Comparison of ENCODE assay signal across 8 cellular contexts in genomic region chr15:90232941-90233700, GRCh38. TPM values are rescaled to one million over a fixed set of nuclear protein-coding genes. Genes with fewer than 3 reads are reported as not detected.
DNase-seq lines count a peak whose midpoint lies in the region; ATAC-seq, FAIRE-seq and TF ChIP-seq lines count a peak whose summit lies in the region.

No MANE protein-coding gene starts in this region.

- peak overlapping the region; percentile 66 for H2AFZ ChIP-seq in endothelial cell of umbilical vein (ENCODE audit: low read depth, low read length)

- dilution Hi-C loops in endothelial cell of umbilical vein (cut with MboI; ENCODE audit: extremely low pct_ligation_motif_present, low sequenced_read_pairs), result no loop called here

- peak in 1 of 2 donors; percentile 34 for TF ChIP-seq CTCF in endothelial cell of umbilical vein (IDR thresholded peaks at IDR 0.05; ENCODE audit: extremely low read depth in 1 of 2, insufficient read depth in 1 of 2, low read depth in 1 of 2, low read length in 2 of 2)

- TF ChIP-seq POLR2A in endothelial cell of umbilical vein (IDR thresholded peaks at IDR 0.05; ENCODE audit: low read depth, low read length), result no peak

- peak; percentile 76 for FAIRE-seq in endothelial cell of umbilical vein (lab: Jason Lieb, UNC)

- intact Hi-C loops in endothelial cell of umbilical vein (cut with micrococcal nuclease), result loop anchor here (1.0 to 5.0 kb wide), 2 partner anchors 32 to 131 kb away; partner anchors contain the start of genes IDH2 and SEMA4B

- H3K4me2 ChIP-seq in endothelial cell of umbilical vein (ENCODE audit: insufficient read depth, low read length), result peak overlapping the region; percentile 92

- H3K27ac ChIP-seq in endothelial cell of umbilical vein (ENCODE audit: insufficient read depth, low read depth, low read length) (peak overlapping the region; percentile 69), mucosa of rectum (ENCODE audit: low read depth in 2 of 2, low read length in 2 of 2) (peak overlapping the region; percentile 99)

- H3K9me1 ChIP-seq in endothelial cell of umbilical vein (replicated peaks; ENCODE audit: control insufficient read depth, extremely low read depth, insufficient read depth, low read length), result no peaks in the 10 kb centered on the region

- peaks cover 11% of the 10 kb centered on the region for H3K79me2 ChIP-seq in endothelial cell of umbilical vein (ENCODE audit: control insufficient read depth, insufficient read depth, low read length)

- DNase-seq in NCI-H1417 (lab: John Stamatoyannopoulos, UW) (peak; percentile 21 to 82 (median 78)), NCI-H1417 treated with DMSO at 0.1 percent for 48 hours (lab: John Stamatoyannopoulos, UW) (no peak), MV-4-11 (lab: John Stamatoyannopoulos, UW) (peak; percentile 57), endothelial cell of umbilical vein (ENCODE audit: low read depth, low spot score) (peak; percentile 52)
- DNase-seq in activated CD4-positive, alpha-beta T cell treated with anti-CD3 and anti-CD28 coated beads, Interleukin-2, amount 50 U/mL, for 24 hours (ENCODE audit: low read depth in 1 of 2, low spot score in 1 of 2), result peak; percentile 44 to 49
- DNase-seq in stimulated activated naive CD4-positive, alpha-beta T cell (lab: John Stamatoyannopoulos, UW), result peak in 5 of 6 experiments; percentile 34 to 66 (median 54)

- H3K9me3 ChIP-seq in endothelial cell of umbilical vein (replicated peaks; ENCODE audit: control insufficient read depth, insufficient read depth, low read length) (no peaks in the 10 kb centered on the region), mucosa of rectum (ENCODE audit: control insufficient read depth in 2 of 2, low read length in 2 of 2) (no peaks in the 10 kb centered on the region)

- peaks cover 3 to 17% of the 10 kb centered on the region in 2 experiments for H3K36me3 ChIP-seq in endothelial cell of umbilical vein (ENCODE audit: control insufficient read depth in 2 of 2, extremely low read depth in 1 of 2, insufficient read depth in 2 of 2, low read length in 2 of 2)
- H3K36me3 ChIP-seq in mucosa of rectum (ENCODE audit: control insufficient read depth in 2 of 2, insufficient read depth in 2 of 2, low read length in 2 of 2), result peaks cover 30 to 39% of the 10 kb centered on the region in 2 donors

- peaks cover 18% of the 10 kb centered on the region for H3K4me1 ChIP-seq in endothelial cell of umbilical vein (ENCODE audit: control insufficient read depth, extremely low read depth, insufficient read depth, low read length)
- H3K4me1 ChIP-seq in mucosa of rectum (ENCODE audit: control insufficient read depth in 2 of 2, insufficient read depth in 2 of 2, low read length in 2 of 2), result peaks cover 42 to 48% of the 10 kb centered on the region in 2 donors

- H4K20me1 ChIP-seq in endothelial cell of umbilical vein (replicated peaks; ENCODE audit: control insufficient read depth, extremely low read depth, insufficient read depth, low read length), result no peaks in the 10 kb centered on the region

- H3K4me3 ChIP-seq in endothelial cell of umbilical vein (replicated peaks in 1 of 3; ENCODE audit: insufficient read depth in 1 of 3, low read depth in 1 of 3, low read length in 3 of 3), result peak overlapping the region; percentile 77 to 93 (median 82)
- peak overlapping the region; percentile 86 to 92 for H3K4me3 ChIP-seq in mucosa of rectum (ENCODE audit: low read length in 2 of 2)

- H3K27me3 ChIP-seq in endothelial cell of umbilical vein (ENCODE audit: control insufficient read depth in 2 of 2, insufficient read depth in 2 of 2, low read length in 2 of 2), result no peaks in the 10 kb centered on the region
- H3K27me3 ChIP-seq in mucosa of rectum (ENCODE audit: control insufficient read depth in 2 of 2, insufficient read depth in 2 of 2, low read length in 2 of 2), result no peaks in the 10 kb centered on the region

- CTCF ChIA-PET in endothelial cell of umbilical vein (lab: Charles Lee), result interaction anchor here (0.9 to 5.2 kb wide), 13 partner anchors 12 to 90 kb away, joined by 3 to 47 read pairs (median 5); partner anchors contain the start of genes NGRN and TTLL13

- peak overlapping the region; percentile 92 for H3K9ac ChIP-seq in endothelial cell of umbilical vein (replicated peaks; ENCODE audit: extremely low read depth, insufficient read depth, low read length)
- peak overlapping the region; percentile 84 to 98 for H3K9ac ChIP-seq in mucosa of rectum (ENCODE audit: low read depth in 1 of 2, low read length in 2 of 2)

- POLR2A ChIA-PET in endothelial cell of umbilical vein (lab: Charles Lee), result interaction anchor here (0.8 to 1.5 kb wide), 4 partner anchors 15 to 33 kb away, joined by 4 to 8 read pairs (median 6); partner anchors contain the start of genes NGRN and SEMA4B

- ATAC-seq in HG02571 (IDR thresholded peaks at IDR 0.05; ENCODE audit: unreplicated experiment), result peak; percentile 33

- BruUV-seq in endothelial cell of umbilical vein (replicated peaks; lab: Mats Ljungman, UMichigan), result TSS peak; percentile 32

TF ChIP-seq in endothelial cell of umbilical vein, 7 proteins besides CTCF, POLR2A, EP300 and RAD21:
- TF ChIP-seq GATA2 (IDR thresholded peaks at IDR 0.05; ENCODE audit: insufficient read depth, insufficient read length, low read depth, low read length) (no peak), EZH2 (IDR thresholded peaks at IDR 0.05; ENCODE audit: borderline replicate concordance, low read depth, low read length, severe bottlenecking) (no peak), MYC (IDR thresholded peaks at IDR 0.05; ENCODE audit: low read depth, low read length) (no peak), FOS (IDR thresholded peaks at IDR 0.05; ENCODE audit: borderline replicate concordance, insufficient read depth, low read length) (no peak), MAX (IDR thresholded peaks at IDR 0.05; ENCODE audit: insufficient read depth, insufficient read length) (no peak), JUN (IDR thresholded peaks at IDR 0.05; ENCODE audit: borderline replicate concordance, insufficient read depth, insufficient read length, low read depth) (no peak), POLR2AphosphoS5 (IDR thresholded peaks at IDR 0.05; ENCODE audit: insufficient read depth, low read depth, low read length) (no peak)

RNA-seq across cellular contexts. Expression of gene CIB1, which starts 0.6 kb away (rescaled TPM):
- 58.3 and 61.0 TPM in 2 replicates for total RNA-seq in endothelial cell of umbilical vein
- polyA plus RNA-seq in endothelial cell of umbilical vein, result 105 and 137 TPM in 2 replicates
- 88.7 and 98.1 TPM in 2 replicates for polyA plus RNA-seq in endothelial cell of umbilical vein (2011; cell fraction: cytosol; rRNA removed)
- polyA plus RNA-seq in endothelial cell of umbilical vein (2011; cell fraction: nucleus; rRNA removed), result 52.8 and 62.9 TPM in 2 replicates
- 75.2 and 82.5 TPM in 2 replicates for polyA plus RNA-seq in endothelial cell of umbilical vein (2012)
- 33.8 and 37.8 TPM in 2 replicates for polyA minus RNA-seq in endothelial cell of umbilical vein
- polyA minus RNA-seq in endothelial cell of umbilical vein (2011; cell fraction: cytosol; rRNA and poly(A)+ RNA removed), result 31.9 TPM
- polyA minus RNA-seq in endothelial cell of umbilical vein (2011; cell fraction: nucleus; rRNA and poly(A)+ RNA removed), result 8.5 and 8.9 TPM in 2 replicates

RNA-seq across cellular contexts. Expression of gene GDPGP1, which starts 0.9 kb away (rescaled TPM):
- 4.4 and 7.2 TPM in 2 replicates for total RNA-seq in endothelial cell of umbilical vein
- 4.8 and 6.0 TPM in 2 replicates for polyA plus RNA-seq in endothelial cell of umbilical vein
- 2.9 and 3.6 TPM in 2 replicates for polyA plus RNA-seq in endothelial cell of umbilical vein (2011; cell fraction: cytosol; rRNA removed)
- polyA plus RNA-seq in endothelial cell of umbilical vein (2011; cell fraction: nucleus; rRNA removed), result 2.9 and 3.8 TPM in 2 replicates
- polyA plus RNA-seq in endothelial cell of umbilical vein (2012), result 2.1 and 2.2 TPM in 2 replicates
- polyA minus RNA-seq in endothelial cell of umbilical vein, result 10.7 and 14.9 TPM in 2 replicates
- 7.3 TPM for polyA minus RNA-seq in endothelial cell of umbilical vein (2011; cell fraction: cytosol; rRNA and poly(A)+ RNA removed)
- 2.1 and 5.1 TPM in 2 replicates for polyA minus RNA-seq in endothelial cell of umbilical vein (2011; cell fraction: nucleus; rRNA and poly(A)+ RNA removed)

RNA-seq across cellular contexts. Expression of gene TTLL13, which starts 16.2 kb away (rescaled TPM):
- total RNA-seq in endothelial cell of umbilical vein, result not detected in 2 replicates
- polyA plus RNA-seq in endothelial cell of umbilical vein, result 0.04 and 0.05 TPM in 2 replicates
- polyA plus RNA-seq in endothelial cell of umbilical vein (2011; cell fraction: cytosol; rRNA removed), result 0.03 and 0.04 TPM in 2 replicates
- polyA plus RNA-seq in endothelial cell of umbilical vein (2011; cell fraction: nucleus; rRNA removed), result 0.16 and 0.31 TPM in 2 replicates
- polyA plus RNA-seq in endothelial cell of umbilical vein (2012), result 1.5 TPM in 1 of 2 replicates, not detected in the other
- not detected in 2 replicates for polyA minus RNA-seq in endothelial cell of umbilical vein
- not detected for polyA minus RNA-seq in endothelial cell of umbilical vein (2011; cell fraction: cytosol; rRNA and poly(A)+ RNA removed)
- polyA minus RNA-seq in endothelial cell of umbilical vein (2011; cell fraction: nucleus; rRNA and poly(A)+ RNA removed), result 0.19 TPM in 1 of 2 replicates, not detected in the other

RNA-seq across cellular contexts. Expression of gene SEMA4B, which starts 32.0 kb away (rescaled TPM):
- 7.1 and 7.8 TPM in 2 replicates for total RNA-seq in endothelial cell of umbilical vein
- polyA plus RNA-seq in endothelial cell of umbilical vein, result 6.1 and 7.5 TPM in 2 replicates
- 4.0 and 4.6 TPM in 2 replicates for polyA plus RNA-seq in endothelial cell of umbilical vein (2011; cell fraction: cytosol; rRNA removed)
- 5.5 and 6.2 TPM in 2 replicates for polyA plus RNA-seq in endothelial cell of umbilical vein (2011; cell fraction: nucleus; rRNA removed)
- 12.0 and 13.0 TPM in 2 replicates for polyA plus RNA-seq in endothelial cell of umbilical vein (2012)
- 6.9 and 13.6 TPM in 2 replicates for polyA minus RNA-seq in endothelial cell of umbilical vein
- 23.8 TPM for polyA minus RNA-seq in endothelial cell of umbilical vein (2011; cell fraction: cytosol; rRNA and poly(A)+ RNA removed)
- 6.3 and 9.6 TPM in 2 replicates for polyA minus RNA-seq in endothelial cell of umbilical vein (2011; cell fraction: nucleus; rRNA and poly(A)+ RNA removed)

RNA-seq across cellular contexts. Expression of gene NGRN, which starts 32.4 kb away (rescaled TPM):
- 56.5 and 60.7 TPM in 2 replicates for total RNA-seq in endothelial cell of umbilical vein
- 25.7 and 28.9 TPM in 2 replicates for polyA plus RNA-seq in endothelial cell of umbilical vein
- polyA plus RNA-seq in endothelial cell of umbilical vein (2011; cell fraction: cytosol; rRNA removed), result 37.4 and 38.4 TPM in 2 replicates
- polyA plus RNA-seq in endothelial cell of umbilical vein (2011; cell fraction: nucleus; rRNA removed), result 19.0 and 25.1 TPM in 2 replicates
- polyA plus RNA-seq in endothelial cell of umbilical vein (2012), result 41.9 and 52.3 TPM in 2 replicates
- 29.1 and 34.3 TPM in 2 replicates for polyA minus RNA-seq in endothelial cell of umbilical vein
- polyA minus RNA-seq in endothelial cell of umbilical vein (2011; cell fraction: cytosol; rRNA and poly(A)+ RNA removed), result 22.3 TPM
- 10.8 and 13.3 TPM in 2 replicates for polyA minus RNA-seq in endothelial cell of umbilical vein (2011; cell fraction: nucleus; rRNA and poly(A)+ RNA removed)
